30 cellular contexts compared by ENCODE assay signal in genomic region chr5:39721394-39721793, GRCh38.
"Had no signal": no experiment of that assay in that cellular context is flagged by ENCODE, and none has a peak within 500 bp of the region (broad histone marks: within the 10 kb centered on the region; RNA-seq: fewer than 3 reads in every experiment).

No MANE protein-coding gene starts in this region.

- H3K36me3 ChIP-seq: esophagus muscularis mucosa, gastroesophageal sphincter, right lobe of liver, stomach, thyroid gland had no signal

- H3K4me1 Mint-ChIP-seq: immature natural killer cell; naive B cell; neural crest cell; stimulated activated naive B cell treated with anti-CD40 and anti-IgM and Interleukin-4, amounts not matched to agents 10 μg/mL and 1 μg/mL and 100 μg/mL, for 72 hours had no signal

- ATAC-seq: foreskin keratinocyte; gastroesophageal sphincter; mucosa of descending colon; stimulated activated naive B cell treated with anti-CD40 and anti-IgM and Interleukin-4, amounts not matched to agents 10 μg/mL and 1 μg/mL and 100 μg/mL, for 72 hours had no signal

- DNase-seq: caudate nucleus; cerebellar nuclear complex; dorsolateral prefrontal cortex; effector CD4-positive, alpha-beta T cell; endodermal cell; foreskin keratinocyte; hypothalamus; immature natural killer cell; islet precursor cell; mesenchymal stem cell; mucosa of descending colon; naive B cell; right lobe of liver; stimulated activated CD4-positive, alpha-beta T cell treated with anti-CD3 and anti-CD28 coated beads, Interleukin-12 subunit alpha, Interleukin-12 subunit beta, amount 100 ng/mL, for 4 hours; stimulated activated CD4-positive, alpha-beta T cell treated with anti-CD3 and anti-CD28 coated beads, Interleukin-1b, Interleukin-23, amount 100 ng/mL, for 48 hours; stimulated activated CD4-positive, alpha-beta T cell treated with anti-CD3 and anti-CD28 coated beads, Interleukin-4, amount 100 ng/mL, for 24 hours; stimulated activated naive B cell treated with anti-CD40 and anti-IgM and Interleukin-4, amounts not matched to agents 10 μg/mL and 1 μg/mL and 100 μg/mL, for 72 hours; stomach; thyroid gland; trophoblast cell had no signal

- H3K9me3 Mint-ChIP-seq: endodermal cell; immature natural killer cell; naive B cell; natural killer cell treated with Interleukin-12 subunit alpha and Interleukin-12 subunit beta and Interleukin-15 and Interleukin-18, amount 100 ng/mL, for 72 hours; stimulated activated naive B cell treated with anti-CD40 and anti-IgM and Interleukin-4, amounts not matched to agents 10 μg/mL and 1 μg/mL and 100 μg/mL, for 72 hours had no signal

- H3K4me3 Mint-ChIP-seq: endodermal cell; immature natural killer cell; mesothelial cell of epicardium; naive B cell; natural killer cell treated with Interleukin-12 subunit alpha and Interleukin-12 subunit beta and Interleukin-15 and Interleukin-18, amount 100 ng/mL, for 72 hours; neural crest cell; stimulated activated naive B cell treated with anti-CD40 and anti-IgM and Interleukin-4, amounts not matched to agents 10 μg/mL and 1 μg/mL and 100 μg/mL, for 72 hours had no signal

- H3K36me3 Mint-ChIP-seq: immature natural killer cell; mesothelial cell of epicardium; naive B cell; natural killer cell treated with Interleukin-12 subunit alpha and Interleukin-12 subunit beta and Interleukin-15 and Interleukin-18, amount 100 ng/mL, for 72 hours; stimulated activated naive B cell treated with anti-CD40 and anti-IgM and Interleukin-4, amounts not matched to agents 10 μg/mL and 1 μg/mL and 100 μg/mL, for 72 hours had no signal

- H3K27ac ChIP-seq: dorsolateral prefrontal cortex, epithelial cell of prostate, esophagus muscularis mucosa, foreskin keratinocyte, gastroesophageal sphincter, parathyroid adenoma, right lobe of liver, stomach, thyroid gland had no signal

- H3K9me3 ChIP-seq: esophagus muscularis mucosa, gastroesophageal sphincter, mucosa of descending colon, right lobe of liver, stomach, thyroid gland had no signal

- H3K27me3 Mint-ChIP-seq: progenitor cell of endocrine pancreas; stimulated activated naive B cell treated with anti-CD40 and anti-IgM and Interleukin-4, amounts not matched to agents 10 μg/mL and 1 μg/mL and 100 μg/mL, for 72 hours had no signal

- H3K27ac Mint-ChIP-seq: endodermal cell; immature natural killer cell; mesothelial cell of epicardium; naive B cell; natural killer cell treated with Interleukin-12 subunit alpha and Interleukin-12 subunit beta and Interleukin-15 and Interleukin-18, amount 100 ng/mL, for 72 hours; progenitor cell of endocrine pancreas; stimulated activated naive B cell treated with anti-CD40 and anti-IgM and Interleukin-4, amounts not matched to agents 10 μg/mL and 1 μg/mL and 100 μg/mL, for 72 hours had no signal

- H3K4me1 ChIP-seq: esophagus muscularis mucosa, foreskin keratinocyte, gastroesophageal sphincter, parathyroid adenoma, thyroid gland had no signal

- H3K4me3 ChIP-seq: dorsolateral prefrontal cortex, esophagus muscularis mucosa, gastroesophageal sphincter, lung, mucosa of descending colon, right lobe of liver, smooth muscle cell, stomach, thyroid gland had no signal

- H3K27me3 ChIP-seq: dorsolateral prefrontal cortex, esophagus muscularis mucosa, foreskin keratinocyte, gastroesophageal sphincter, right lobe of liver, stomach, thyroid gland had no signal
